Comparison of ENCODE assay signal across 14 cellular contexts in genomic region chr11:35623708-35624168, GRCh38. TPM values are rescaled to one million over a fixed set of nuclear protein-coding genes. Genes with fewer than 3 reads are reported as not detected.
A peak's percentile ranks its signal among the peaks of the same experiment; 100 is the strongest.
DNase-seq lines count a peak whose midpoint lies in the region; ATAC-seq and TF ChIP-seq lines count a peak whose summit lies in the region.
"Had no signal": no experiment of that assay in that cellular context is flagged by ENCODE, and none has a peak within 500 bp of the region (broad histone marks: within the 10 kb centered on the region; RNA-seq: fewer than 3 reads in every experiment).

No MANE protein-coding gene starts in this region.

- intact Hi-C loops in prostate gland (cut with DNase I) = no loop called here
- intact Hi-C loops in testis (cut with DNase I; ENCODE audit: low total_unique reads) = no loop called here

- H3K4me3 Mint-ChIP-seq in GM23338 = no peak overlapping the region
- H3K4me3 Mint-ChIP-seq: naive thymus-derived CD8-positive, alpha-beta T cell had no signal

- no peak overlapping the region for H3K4me3 ChIP-seq in GM23248
- H3K4me3 ChIP-seq in mesodermal cell (ENCODE audit: extremely low read depth, insufficient read depth, low read length, poor library complexity, severe bottlenecking) = no peak overlapping the region
- no peak overlapping the region for H3K4me3 ChIP-seq in prostate gland
- H3K4me3 ChIP-seq in testis = no peak overlapping the region
- no peak overlapping the region for H3K4me3 ChIP-seq in GM23338
- H3K4me3 ChIP-seq: ascending aorta, stomach had no signal

- H3K36me3 ChIP-seq in GM23248 (ENCODE audit: low read depth) (no peaks in the 10 kb centered on the region), mesodermal cell (ENCODE audit: control insufficient read depth, insufficient read depth, low read length) (peaks cover 4% of the 10 kb centered on the region), prostate gland (no peaks in the 10 kb centered on the region), testis (ENCODE audit: low read depth, missing control alignments) (no peaks in the 10 kb centered on the region), GM23338 (ENCODE audit: insufficient read depth) (no peaks in the 10 kb centered on the region)
- H3K36me3 ChIP-seq: ascending aorta, stomach had no signal

- peaks cover 24% of the 10 kb centered on the region for H3K4me1 Mint-ChIP-seq in GM23338

- no peak for TF ChIP-seq CTCF in prostate gland (IDR thresholded peaks at IDR 0.05)
- no peak for TF ChIP-seq CTCF in testis (IDR thresholded peaks at IDR 0.05)
- no peak for TF ChIP-seq CTCF in GM23338 (conservative IDR thresholded peaks at IDR 0.05; ENCODE audit: low read depth in 2 of 2)

- H3K27me3 ChIP-seq in GM23248 (replicated peaks; ENCODE audit: insufficient read depth) (no peaks in the 10 kb centered on the region), prostate gland (replicated peaks; ENCODE audit: insufficient read depth) (no peaks in the 10 kb centered on the region), testis (no peaks in the 10 kb centered on the region), GM23338 (ENCODE audit: insufficient read depth) (peaks cover 26% of the 10 kb centered on the region)

- H3K9me3 Mint-ChIP-seq in GM23338 = peaks cover 6% of the 10 kb centered on the region
- H3K9me3 Mint-ChIP-seq: naive thymus-derived CD8-positive, alpha-beta T cell had no signal

- 92 to 94% methylated on average over 8 of the region's 8 CpGs for WGBS in GM23248 (ENCODE audit: low coverage in 1 of 2, low lambda C conversion rate in 2 of 2, missing lambda C conversion rate in 2 of 2), 2 experiments
- 88 to 90% methylated on average over 8 of the region's 8 CpGs for WGBS in mesodermal cell (ENCODE audit: insufficient coverage in 2 of 2), 2 experiments
- 90% methylated on average over 8 of the region's 8 CpGs for WGBS in prostate gland
- WGBS in testis, 2 donors = 81 to 95% methylated on average over 8 of the region's 8 CpGs

- in situ Hi-C loops in GM23248 (cut with MboI) = loop anchor here (25.0 kb wide), 1 partner anchor 514 kb away; no protein-coding TSS in a partner anchor

- peaks cover 9% of the 10 kb centered on the region; the same call in 2 of the 3 replicates for H3K36me3 Mint-ChIP-seq in GM23338 (ENCODE audit: low read depth)
- H3K36me3 Mint-ChIP-seq: naive thymus-derived CD8-positive, alpha-beta T cell had no signal

- H4K20me1 ChIP-seq in GM23248 (ENCODE audit: insufficient read depth) (no peaks in the 10 kb centered on the region), GM23338 (replicated peaks; ENCODE audit: insufficient read depth) (no peaks in the 10 kb centered on the region)

- H3K9me2 ChIP-seq in GM23248 (ENCODE audit: insufficient read depth) (no peaks in the 10 kb centered on the region), GM23338 (ENCODE audit: insufficient read depth) (no peaks in the 10 kb centered on the region)

- H3K9ac ChIP-seq in GM23248 = no peak overlapping the region

- H3K4me1 ChIP-seq in GM23248 (ENCODE audit: insufficient read depth) (peaks cover 39% of the 10 kb centered on the region), mesodermal cell (ENCODE audit: control insufficient read depth, insufficient read depth, low read length, poor library complexity, severe bottlenecking) (peaks cover 32% of the 10 kb centered on the region), prostate gland (replicated peaks) (peaks cover 21% of the 10 kb centered on the region), testis (peaks cover 6% of the 10 kb centered on the region), GM23338 (ENCODE audit: insufficient read depth) (peaks cover 14% of the 10 kb centered on the region)

- peaks cover 34% of the 10 kb centered on the region for H3F3A ChIP-seq in GM23248 (ENCODE audit: insufficient read depth)
- H3F3A ChIP-seq in GM23338 (replicated peaks; ENCODE audit: low read depth) = no peaks in the 10 kb centered on the region

- ATAC-seq in HG03175 (IDR thresholded peaks at IDR 0.05; ENCODE audit: unreplicated experiment) (no peak), GM23338 (no peak)
- ATAC-seq: naive thymus-derived CD8-positive, alpha-beta T cell had no signal

- no peak for TF ChIP-seq POLR2A in prostate gland (IDR thresholded peaks at IDR 0.05)
- no peak for TF ChIP-seq POLR2A in testis (IDR thresholded peaks at IDR 0.05)

- H3K4me2 ChIP-seq in GM23248 (ENCODE audit: unreplicated experiment) (no peak overlapping the region), GM23338 (no peak overlapping the region)

- H3K27ac ChIP-seq in GM23248 (no peak overlapping the region), mesodermal cell (ENCODE audit: low read depth, low read length, severe bottlenecking) (peak overlapping the region; percentile 13), prostate gland (no peak overlapping the region), testis (no peak overlapping the region), GM23338 (ENCODE audit: low read depth) (no peak overlapping the region)
- H3K27ac ChIP-seq: ascending aorta, stomach had no signal

- H3K79me2 ChIP-seq in GM23248 (ENCODE audit: insufficient read depth) (peaks cover 19% of the 10 kb centered on the region), GM23338 (replicated peaks; ENCODE audit: insufficient read depth) (no peaks in the 10 kb centered on the region)

- H3K9me3 ChIP-seq in GM23248 (ENCODE audit: low read depth) (no peaks in the 10 kb centered on the region), mesodermal cell (ENCODE audit: control insufficient read depth, low read length) (no peaks in the 10 kb centered on the region), prostate gland (no peaks in the 10 kb centered on the region), testis (no peaks in the 10 kb centered on the region)
- H3K9me3 ChIP-seq: ascending aorta, stomach had no signal

- H2AFZ ChIP-seq in GM23248 (no peak overlapping the region), GM23338 (no peak overlapping the region)

- peaks cover 12% of the 10 kb centered on the region for H3K27me3 Mint-ChIP-seq in GM23338 (ENCODE audit: insufficient read depth, low read depth, poor library complexity)

- DNase-seq in GM23248 (peak; percentile 30), NCI-H226 (peak; percentile 86), brain pericyte (ENCODE audit: low read depth, low spot score) (peak; percentile 73), prostate gland (ENCODE audit: low spot score) (no peak), testis (no peak), GM23338 (ENCODE audit: low spot score) (no peak)
- DNase-seq: H7; naive thymus-derived CD8-positive, alpha-beta T cell; NCI-H1930; stomach; T-helper 1 cell had no signal

- H3K27ac Mint-ChIP-seq in GM23338 = no peak overlapping the region
- H3K27ac Mint-ChIP-seq: naive thymus-derived CD8-positive, alpha-beta T cell had no signal

TF ChIP-seq in GM23338, 12 proteins besides CTCF, POLR2A, EP300 and RAD21:
- TF ChIP-seq NANOG (IDR thresholded peaks at IDR 0.05; ENCODE audit: borderline replicate concordance) = no peak
- no peak for TF ChIP-seq ZNF331 (CRISPR knock-in tag; IDR thresholded peaks at IDR 0.05; ENCODE audit: low read depth)
TF ChIP-seq in GM23338: peak in this region for 0.

RNA-seq across cellular contexts. Expression of gene FJX1, which starts 5.5 kb away (rescaled TPM):
- total RNA-seq in GM23248 (2014; rRNA removed; shearing (Covaris generic)) = 30.9 and 37.0 TPM in 2 replicates
- 12.4 and 12.5 TPM in 2 replicates for polyA plus RNA-seq in GM23248 (2016; fragmentation: Nextera tagmentation; extraction: Ambion mirVana)
- 48.8 TPM for polyA plus RNA-seq in mesodermal cell (2013, experiment 1 of 2)
- polyA plus RNA-seq in mesodermal cell (2013, experiment 2 of 2) = 38.1 TPM
- total RNA-seq in prostate gland = 10 to 100 TPM; 10.8 to 13.7 TPM
- 1 to 10 TPM; 2.8 to 5.1 TPM for total RNA-seq in testis
- 2.0 TPM for polyA plus RNA-seq in testis (ENCODE audit: insufficient read depth, low read depth, low replicate concordance)
- total RNA-seq in GM23338 (2014; rRNA removed; shearing (Covaris generic)) = 16.1 and 18.4 TPM in 2 replicates
- 9.4 and 10.0 TPM in 2 replicates for polyA plus RNA-seq in GM23338 (2016; fragmentation: Nextera tagmentation; extraction: Ambion mirVana)
- total RNA-seq: naive thymus-derived CD8-positive, alpha-beta T cell had no signal

RNA-seq across cellular contexts. Expression of gene TRIM44, which starts 38.8 kb away (rescaled TPM):
- total RNA-seq in GM23248 (2014; rRNA removed; shearing (Covaris generic)) = 17.3 and 37.1 TPM in 2 replicates
- polyA plus RNA-seq in GM23248 (2016; fragmentation: Nextera tagmentation; extraction: Ambion mirVana) (27.6 and 32.2 TPM in 2 replicates), testis (ENCODE audit: insufficient read depth, low read depth, low replicate concordance) (41.6 TPM), GM23338 (2016; fragmentation: Nextera tagmentation; extraction: Ambion mirVana) (7.6 and 10.4 TPM in 2 replicates)
- polyA plus RNA-seq in mesodermal cell (2013, experiment 1 of 2) = 33.0 TPM
- 32.7 TPM for polyA plus RNA-seq in mesodermal cell (2013, experiment 2 of 2)
- total RNA-seq in prostate gland (10 to 100 TPM; 30.6 to 33.2 TPM), testis (10 to 100 TPM; 37.1 to 42.3 TPM)
- 10.3 and 11.0 TPM in 2 replicates for total RNA-seq in GM23338 (2014; rRNA removed; shearing (Covaris generic))

Comparison
In these comparisons a context has a peak if more than half of its experiments do, and no peak if none do; other contexts are left out.
1. DNase-seq: peak in GM23248 (single experiment), NCI-H226 (single experiment) and brain pericyte (single experiment); none in prostate gland (single experiment), testis (single experiment) and GM23338 (single experiment).